7 cellular contexts compared by ENCODE assay signal in the genomic region with DNA sequence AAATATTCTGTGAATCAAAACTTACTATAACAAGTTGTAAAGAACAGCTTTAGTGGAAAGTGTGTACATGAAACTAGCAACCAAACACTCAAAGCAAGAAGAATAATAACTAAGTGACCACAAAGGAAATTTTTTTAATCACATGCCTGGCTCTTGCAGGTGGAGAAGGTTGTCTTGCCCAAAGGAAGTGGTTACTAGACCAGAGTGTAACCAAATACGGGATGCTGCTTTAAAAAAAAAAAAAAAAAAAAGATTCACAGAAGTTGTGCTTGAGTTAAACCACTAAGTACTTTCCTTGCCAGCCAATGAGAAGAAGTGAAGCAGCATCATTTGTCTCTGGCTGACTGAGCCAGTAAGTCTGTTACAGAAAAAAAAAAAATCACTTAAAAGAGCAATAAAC. TPM values are rescaled to one million over a fixed set of nuclear protein-coding genes. Genes with fewer than 3 reads are reported as not detected.
DNase-seq lines count a peak whose midpoint lies in the region; ATAC-seq and TF ChIP-seq lines count a peak whose summit lies in the region.

No MANE protein-coding gene starts in this region.

- ATAC-seq in GM18867 (IDR thresholded peaks at IDR 0.05; ENCODE audit: unreplicated experiment) (peak; percentile 89), left colon (peak; percentile 27), right cardiac atrium (no peak)

- no peaks in the 10 kb centered on the region for H3K36me3 Mint-ChIP-seq in chondrocyte (ENCODE audit: low read depth)

- BruUV-seq in A673 (replicated peaks; lab: Mats Ljungman, UMichigan), result no TSS peak

- peaks cover 11% of the 10 kb centered on the region for H3K27me3 Mint-ChIP-seq in chondrocyte (ENCODE audit: low read depth)

- no peak overlapping the region for H3K4me3 ChIP-seq in HEK293 (ENCODE audit: low read depth, low read length)
- no peak overlapping the region for H3K4me3 ChIP-seq in right cardiac atrium (ENCODE audit: low read length)
- H3K4me3 ChIP-seq in A673 (ENCODE audit: low read depth, low read length, poor library complexity, severe bottlenecking), result no peak overlapping the region

- H3K4me3 Mint-ChIP-seq in chondrocyte (ENCODE audit: unreplicated experiment), result no peak overlapping the region

- CTCF ChIA-PET in HEK293 (lab: Yijun Ruan, JAX), result interaction anchor here (0.7 to 7.9 kb wide), 4 partner anchors 25 to 1207 kb away, joined by 3 to 97 read pairs (median 8); no protein-coding TSS in a partner anchor
- CTCF ChIA-PET in A673 (lab: Charles Lee), result no interaction called here

- no peaks in the 10 kb centered on the region for H3K4me1 Mint-ChIP-seq in chondrocyte (ENCODE audit: low read depth)

- H3K27ac ChIP-seq in HEK293 (ENCODE audit: extremely low read depth, low read depth, low read length) (no peak overlapping the region), right cardiac atrium (ENCODE audit: low read length) (no peak overlapping the region), A673 (ENCODE audit: low read depth, low read length, poor library complexity, severe bottlenecking) (no peak overlapping the region)

- H3K27ac Mint-ChIP-seq in chondrocyte (ENCODE audit: unreplicated experiment), result no peak overlapping the region

- intact Hi-C loops in left colon (cut with DNase I, micrococcal nuclease) (no loop called here), right cardiac atrium (cut with DNase I) (no loop called here), A673 (cut with micrococcal nuclease; ENCODE audit: unreplicated experiment) (no loop called here)

- TF ChIP-seq CTCF in HEK293 (tag by site-specific recombination; IDR thresholded peaks at IDR 0.05) (no peak), chondrocyte (IDR thresholded peaks at IDR 0.05) (no peak), A673 (conservative IDR thresholded peaks at IDR 0.05; ENCODE audit: low read depth, low read length) (no peak)

- DNase-seq in NOMO-1 treated with DMSO at 0.1 percent for 48 hours (lab: John Stamatoyannopoulos, UW; ENCODE audit: unreplicated experiment), result peak; percentile 87
- DNase-seq in left colon, result no peak
- DNase-seq in right cardiac atrium, result no peak
- no peak for DNase-seq in chondrocyte (ENCODE audit: low spot score)
- no peak for DNase-seq in A673 (ENCODE audit: low spot score)

- no peaks in the 10 kb centered on the region for H3K9me3 ChIP-seq in HEK293 (ENCODE audit: control insufficient read depth, insufficient read depth, low read depth, low read length)
- H3K9me3 ChIP-seq in right cardiac atrium (ENCODE audit: control insufficient read depth, low read length), result no peaks in the 10 kb centered on the region
- no peaks in the 10 kb centered on the region for H3K9me3 ChIP-seq in A673 (ENCODE audit: low read depth, low read length, poor library complexity, severe bottlenecking)

- H3K9me3 Mint-ChIP-seq in chondrocyte (ENCODE audit: low read depth), result no peaks in the 10 kb centered on the region

- H3K36me3 ChIP-seq in HEK293 (ENCODE audit: control insufficient read depth in 2 of 2, insufficient read depth in 1 of 2, low read length in 2 of 2) (no peaks in the 10 kb centered on the region), A673 (ENCODE audit: insufficient read depth, low read length, poor library complexity, severe bottlenecking) (no peaks in the 10 kb centered on the region)

- H3K27me3 ChIP-seq in right cardiac atrium (ENCODE audit: control insufficient read depth, insufficient read depth) (no peaks in the 10 kb centered on the region), A673 (replicated peaks; ENCODE audit: insufficient read depth, low read depth, low read length, poor library complexity) (peaks cover 60% of the 10 kb centered on the region)

- no peaks in the 10 kb centered on the region for H3K4me1 ChIP-seq in HEK293 (ENCODE audit: control insufficient read depth, insufficient read depth, low read length)
- H3K4me1 ChIP-seq in right cardiac atrium (ENCODE audit: control insufficient read depth, insufficient read depth, low read length), result no peaks in the 10 kb centered on the region
- no peaks in the 10 kb centered on the region for H3K4me1 ChIP-seq in A673 (ENCODE audit: insufficient read depth, low read length, poor library complexity, severe bottlenecking)

- POLR2A ChIA-PET in HEK293 (lab: Yijun Ruan, JAX), result no interaction called here
- POLR2A ChIA-PET in A673 (lab: Charles Lee; ENCODE audit: low non-redundant PET), result no interaction called here

- 28% methylated on average over 1 of the region's 1 CpG for WGBS in right cardiac atrium

TF ChIP-seq in HEK293, 187 proteins besides CTCF, POLR2A, EP300 and RAD21:
- TF ChIP-seq ZNF692 (tag by site-specific recombination; IDR thresholded peaks at IDR 0.05), result peak; percentile 66
- TF ChIP-seq ZNF785 (tag by site-specific recombination; IDR thresholded peaks at IDR 0.05), result no peak
- TF ChIP-seq KLF1 (tag by site-specific recombination; IDR thresholded peaks at IDR 0.05), result no peak

RNA-seq across cellular contexts. Expression of gene HLA-DQB1, which starts 19.1 kb away (rescaled TPM):
- 10 to 100 TPM in 1 of 2 donors, 1 to 10 TPM in 1; 6.6 to 39.3 TPM for total RNA-seq in left colon
- 10 to 100 TPM in 3 of 4 donors, 1 to 10 TPM in 1; 5.7 to 15.0 (median 14.8) TPM for total RNA-seq in right cardiac atrium
- polyA plus RNA-seq in right cardiac atrium, result 19.8 TPM
- not detected in 3 replicates for total RNA-seq in chondrocyte
- not detected in 2 replicates for total RNA-seq in A673 (2021)

RNA-seq across cellular contexts. Expression of gene HLA-DQA1, which starts 48.4 kb away (rescaled TPM):
- total RNA-seq in left colon (10 to 100 TPM in 1 of 2 donors, 1 to 10 TPM in 1; 5.1 to 45.0 TPM), right cardiac atrium (10 to 100 TPM in 2 of 4 donors, 1 to 10 TPM in 2; 6.5 to 18.4 (median 8.9) TPM), chondrocyte (not detected in 3 replicates), A673 (2021) (not detected in 2 replicates)
- 6.0 TPM for polyA plus RNA-seq in right cardiac atrium

RNA-seq across cellular contexts. Expression of gene HLA-DQA2, which starts 55.6 kb away (rescaled TPM):
- total RNA-seq in left colon (1 to 10 TPM in 1 of 2 donors, not detected in 1; 1.2 TPM), right cardiac atrium (1 to 10 TPM in 1 of 4 donors, under 1 TPM in 2, not detected in 1; 0.34 to 2.8 (median 0.45) TPM), chondrocyte (not detected in 3 replicates), A673 (2021) (not detected in 2 replicates)
- polyA plus RNA-seq in right cardiac atrium, result not detected

Comparison
In these comparisons a context has a peak if more than half of its experiments do, and no peak if none do; other contexts are left out.
1. ATAC-seq: peak in GM18867 (single experiment) and left colon (single experiment); none in right cardiac atrium (0 of 2).